14 cellular contexts compared by ENCODE assay signal in the genomic region with DNA sequence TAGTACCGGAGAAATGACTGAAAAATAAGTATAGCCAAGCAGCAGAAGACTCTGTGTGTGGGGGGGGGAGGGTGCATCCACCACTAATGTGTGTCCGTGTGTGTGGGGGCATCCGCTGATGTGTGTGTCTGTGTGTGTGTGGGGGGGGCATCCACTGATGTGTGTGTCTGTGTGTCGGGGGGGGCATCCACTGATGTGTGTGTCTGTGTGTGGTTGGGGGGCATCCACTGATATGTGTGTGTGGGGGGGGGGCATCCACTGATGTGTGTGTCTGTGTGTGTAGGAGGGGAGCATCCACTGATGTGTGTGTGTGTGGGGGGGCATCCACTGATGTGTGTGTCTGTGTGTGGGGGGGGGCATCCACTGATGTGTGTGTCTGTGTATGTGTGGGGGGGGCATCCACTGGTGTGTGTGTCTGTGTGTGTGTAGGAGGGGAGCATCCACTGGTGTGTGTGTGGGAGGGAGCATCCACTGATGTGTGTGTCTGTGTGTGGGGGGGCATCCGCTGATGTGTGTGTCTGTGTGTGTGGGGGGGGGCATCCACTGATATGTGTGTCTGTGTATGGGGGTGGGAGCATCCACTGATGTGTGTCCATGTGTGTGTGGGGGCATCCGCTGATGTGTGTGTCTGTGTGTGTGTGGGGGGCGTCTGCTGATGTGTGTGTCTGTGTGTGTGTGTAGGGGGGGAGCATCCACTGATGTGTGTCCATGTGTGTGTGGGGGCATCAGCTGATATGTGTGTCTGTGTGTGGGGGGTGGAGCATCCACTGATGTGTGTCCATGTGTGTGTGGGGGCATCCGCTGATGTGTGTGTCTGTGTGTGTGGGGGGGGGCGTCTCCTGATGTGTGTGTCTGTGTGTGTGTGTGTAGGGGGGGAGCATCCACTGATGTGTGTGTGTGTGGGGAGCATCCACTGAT.
A peak's percentile ranks its signal among the peaks of the same experiment; 100 is the strongest.
DNase-seq lines count a peak whose midpoint lies in the region; ATAC-seq and TF ChIP-seq lines count a peak whose summit lies in the region.
"Had no signal": no experiment of that assay in that cellular context is flagged by ENCODE, and none has a peak within 500 bp of the region (broad histone marks: within the 10 kb centered on the region; RNA-seq: fewer than 3 reads in every experiment).

No MANE protein-coding gene starts in this region.

- no peaks in the 10 kb centered on the region for H3K27me3 ChIP-seq in RWPE2 (ENCODE audit: insufficient read depth, poor library complexity, severe bottlenecking)
- H3K27me3 ChIP-seq: pancreas, upper lobe of left lung had no signal

- H3K36me3 ChIP-seq in RWPE2 (ENCODE audit: low read depth), result no peaks in the 10 kb centered on the region
- H3K36me3 ChIP-seq: pancreas, upper lobe of left lung had no signal

- H3K4me1 Mint-ChIP-seq in chondrocyte (ENCODE audit: low read depth), result peaks cover 17% of the 10 kb centered on the region

- no peak overlapping the region for H3K4me3 ChIP-seq in RWPE2 (ENCODE audit: severe bottlenecking)
- H3K4me3 ChIP-seq: pancreas had no signal

- no peak overlapping the region for H3K27ac ChIP-seq in RWPE2 (ENCODE audit: poor library complexity, severe bottlenecking)
- H3K27ac ChIP-seq: pancreas, upper lobe of left lung had no signal

- H3K4me3 Mint-ChIP-seq in chondrocyte (ENCODE audit: unreplicated experiment), result peak overlapping the region; percentile 56

- no peaks in the 10 kb centered on the region for H3K9me3 ChIP-seq in RWPE2 (ENCODE audit: severe bottlenecking)
- H3K9me3 ChIP-seq: pancreas, upper lobe of left lung had no signal

- H3K4me1 ChIP-seq in RWPE2 (ENCODE audit: insufficient read depth, poor library complexity, severe bottlenecking), result no peaks in the 10 kb centered on the region
- H3K4me1 ChIP-seq: pancreas had no signal

- H3K36me3 Mint-ChIP-seq in chondrocyte (ENCODE audit: low read depth), result no peaks in the 10 kb centered on the region

- no peak for TF ChIP-seq CTCF in RWPE2 (IDR thresholded peaks at IDR 0.05; ENCODE audit: poor library complexity, severe bottlenecking)
- TF ChIP-seq CTCF in chondrocyte (IDR thresholded peaks at IDR 0.05), result no peak

- ATAC-seq in RWPE2 (ENCODE audit: low read depth), result no peak
- ATAC-seq: pancreas had no signal

- peak overlapping the region; percentile 78 for H3K27ac Mint-ChIP-seq in chondrocyte (ENCODE audit: unreplicated experiment)

- H3K9me3 Mint-ChIP-seq in chondrocyte (ENCODE audit: low read depth), result no peaks in the 10 kb centered on the region

- no peaks in the 10 kb centered on the region for H3K27me3 Mint-ChIP-seq in chondrocyte (ENCODE audit: low read depth)

- peak; percentile 53 for DNase-seq in activated CD8-positive, alpha-beta memory T cell treated with anti-CD3 and anti-CD28 coated beads, Interleukin-2, amount 50 U/mL, for 48 hours
- no peak for DNase-seq in activated CD8-positive, alpha-beta memory T cell treated with anti-CD3 and anti-CD28 coated beads, Interleukin-2, amount 50 U/mL, for 4 hours
- DNase-seq in RWPE2 (ENCODE audit: low spot score) (peak; percentile 23), chondrocyte (ENCODE audit: low spot score) (no peak), DMS79 treated with DMSO at 0.1 percent for 48 hours (lab: John Stamatoyannopoulos, UW) (no peak), NCI-H2107 treated with DMSO at 0.1 percent for 48 hours (lab: John Stamatoyannopoulos, UW; ENCODE audit: unreplicated experiment) (no peak)
- DNase-seq in stimulated activated CD8-positive, alpha-beta memory T cell treated with anti-CD3 and anti-CD28 coated beads, Interleukin-4, amount 100 ng/mL, for 48 hours, result peak; percentile 28
- DNase-seq in stimulated activated naive CD4-positive, alpha-beta T cell treated with Interleukin-2 at 50 U/mL for 16 hours (lab: John Stamatoyannopoulos, UW), result no peak
- DNase-seq: ACHN, amniotic stem cell, mammary epithelial cell, NCI-H2171, upper lobe of left lung had no signal

Comparison
In these comparisons a context has a peak if more than half of its experiments do, and no peak if none do; other contexts are left out.
1. DNase-seq: peak in activated CD8-positive, alpha-beta memory T cell treated with anti-CD3 and anti-CD28 coated beads, Interleukin-2, amount 50 U/mL, for 48 hours (single experiment), RWPE2 (single experiment) and stimulated activated CD8-positive, alpha-beta memory T cell treated with anti-CD3 and anti-CD28 coated beads, Interleukin-4, amount 100 ng/mL, for 48 hours (single experiment); none in activated CD8-positive, alpha-beta memory T cell treated with anti-CD3 and anti-CD28 coated beads, Interleukin-2, amount 50 U/mL, for 4 hours (single experiment), chondrocyte (single experiment), DMS79 treated with DMSO at 0.1 percent for 48 hours (single experiment), stimulated activated naive CD4-positive, alpha-beta T cell treated with Interleukin-2 at 50 U/mL for 16 hours (single experiment) and NCI-H2107 treated with DMSO at 0.1 percent for 48 hours (single experiment).